Comparison of ENCODE assay signal across 1 cellular context in the genomic region with DNA sequence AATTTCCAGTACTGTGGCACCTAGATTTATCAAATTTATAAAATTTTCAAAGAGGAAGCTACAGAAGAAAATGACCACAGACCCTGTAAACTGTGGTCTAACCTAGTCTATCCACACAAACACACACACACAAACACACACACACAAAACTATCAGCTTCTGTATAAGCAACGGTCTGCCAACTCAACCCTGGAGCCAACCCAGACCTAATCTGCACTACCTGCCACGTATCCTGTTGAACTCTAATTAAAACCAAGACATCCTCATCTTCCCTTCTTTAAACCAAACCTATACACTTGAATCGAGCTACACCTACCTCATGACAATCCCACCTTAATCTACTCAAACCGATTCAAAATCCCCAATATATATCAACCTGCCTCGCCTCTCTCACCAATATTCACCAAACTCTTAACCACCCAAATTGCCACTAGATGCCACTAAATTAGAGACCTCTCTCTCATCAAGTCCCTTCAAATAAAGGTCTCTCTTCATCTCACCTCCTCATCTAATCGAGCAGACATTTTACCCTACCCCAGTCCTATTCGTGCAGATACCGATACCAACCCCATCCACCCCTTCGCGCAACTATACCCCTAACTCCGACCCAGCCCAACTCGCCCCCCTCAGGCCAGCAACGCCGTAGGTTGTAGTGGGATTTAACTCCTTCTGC.
TF ChIP-seq lines count a peak whose summit lies in the region.

No MANE protein-coding gene starts in this region.

TF ChIP-seq in K562, 482 proteins besides CTCF, POLR2A, EP300 and RAD21 (continued from another document and continues in another):
- TF ChIP-seq, protein P1, sequence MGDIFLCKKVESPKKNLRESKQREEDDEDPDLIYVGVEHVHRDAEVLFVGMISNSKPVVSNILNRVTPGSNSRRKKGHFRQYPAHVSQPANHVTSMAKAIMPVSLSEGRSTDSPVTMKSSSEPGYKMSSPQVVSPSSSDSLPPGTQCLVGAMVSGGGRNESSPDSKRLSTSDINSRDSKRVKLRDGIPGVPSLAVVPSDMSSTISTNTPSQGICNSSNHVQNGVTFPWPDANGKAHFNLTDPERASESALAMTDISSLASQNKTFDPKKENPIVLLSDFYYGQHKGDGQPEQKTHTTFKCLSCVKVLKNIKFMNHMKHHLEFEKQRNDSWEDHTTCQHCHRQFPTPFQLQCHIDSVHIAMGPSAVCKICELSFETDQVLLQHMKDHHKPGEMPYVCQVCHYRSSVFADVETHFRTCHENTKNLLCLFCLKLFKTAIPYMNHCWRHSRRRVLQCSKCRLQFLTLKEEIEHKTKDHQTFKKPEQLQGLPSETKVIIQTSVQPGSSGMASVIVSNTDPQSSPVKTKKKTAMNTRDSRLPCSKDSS (IDR thresholded peaks at IDR 0.05; ENCODE audit: low read depth, partially characterized antibody), result peak; percentile 55
- TF ChIP-seq RAD51 (IDR thresholded peaks at IDR 0.05; ENCODE audit: borderline replicate concordance, low read depth), result peak; percentile 18; the same call in 1 of the 2 replicates
- no peak for TF ChIP-seq KDM1A (IDR thresholded peaks at IDR 0.05)
- TF ChIP-seq, protein P2, sequence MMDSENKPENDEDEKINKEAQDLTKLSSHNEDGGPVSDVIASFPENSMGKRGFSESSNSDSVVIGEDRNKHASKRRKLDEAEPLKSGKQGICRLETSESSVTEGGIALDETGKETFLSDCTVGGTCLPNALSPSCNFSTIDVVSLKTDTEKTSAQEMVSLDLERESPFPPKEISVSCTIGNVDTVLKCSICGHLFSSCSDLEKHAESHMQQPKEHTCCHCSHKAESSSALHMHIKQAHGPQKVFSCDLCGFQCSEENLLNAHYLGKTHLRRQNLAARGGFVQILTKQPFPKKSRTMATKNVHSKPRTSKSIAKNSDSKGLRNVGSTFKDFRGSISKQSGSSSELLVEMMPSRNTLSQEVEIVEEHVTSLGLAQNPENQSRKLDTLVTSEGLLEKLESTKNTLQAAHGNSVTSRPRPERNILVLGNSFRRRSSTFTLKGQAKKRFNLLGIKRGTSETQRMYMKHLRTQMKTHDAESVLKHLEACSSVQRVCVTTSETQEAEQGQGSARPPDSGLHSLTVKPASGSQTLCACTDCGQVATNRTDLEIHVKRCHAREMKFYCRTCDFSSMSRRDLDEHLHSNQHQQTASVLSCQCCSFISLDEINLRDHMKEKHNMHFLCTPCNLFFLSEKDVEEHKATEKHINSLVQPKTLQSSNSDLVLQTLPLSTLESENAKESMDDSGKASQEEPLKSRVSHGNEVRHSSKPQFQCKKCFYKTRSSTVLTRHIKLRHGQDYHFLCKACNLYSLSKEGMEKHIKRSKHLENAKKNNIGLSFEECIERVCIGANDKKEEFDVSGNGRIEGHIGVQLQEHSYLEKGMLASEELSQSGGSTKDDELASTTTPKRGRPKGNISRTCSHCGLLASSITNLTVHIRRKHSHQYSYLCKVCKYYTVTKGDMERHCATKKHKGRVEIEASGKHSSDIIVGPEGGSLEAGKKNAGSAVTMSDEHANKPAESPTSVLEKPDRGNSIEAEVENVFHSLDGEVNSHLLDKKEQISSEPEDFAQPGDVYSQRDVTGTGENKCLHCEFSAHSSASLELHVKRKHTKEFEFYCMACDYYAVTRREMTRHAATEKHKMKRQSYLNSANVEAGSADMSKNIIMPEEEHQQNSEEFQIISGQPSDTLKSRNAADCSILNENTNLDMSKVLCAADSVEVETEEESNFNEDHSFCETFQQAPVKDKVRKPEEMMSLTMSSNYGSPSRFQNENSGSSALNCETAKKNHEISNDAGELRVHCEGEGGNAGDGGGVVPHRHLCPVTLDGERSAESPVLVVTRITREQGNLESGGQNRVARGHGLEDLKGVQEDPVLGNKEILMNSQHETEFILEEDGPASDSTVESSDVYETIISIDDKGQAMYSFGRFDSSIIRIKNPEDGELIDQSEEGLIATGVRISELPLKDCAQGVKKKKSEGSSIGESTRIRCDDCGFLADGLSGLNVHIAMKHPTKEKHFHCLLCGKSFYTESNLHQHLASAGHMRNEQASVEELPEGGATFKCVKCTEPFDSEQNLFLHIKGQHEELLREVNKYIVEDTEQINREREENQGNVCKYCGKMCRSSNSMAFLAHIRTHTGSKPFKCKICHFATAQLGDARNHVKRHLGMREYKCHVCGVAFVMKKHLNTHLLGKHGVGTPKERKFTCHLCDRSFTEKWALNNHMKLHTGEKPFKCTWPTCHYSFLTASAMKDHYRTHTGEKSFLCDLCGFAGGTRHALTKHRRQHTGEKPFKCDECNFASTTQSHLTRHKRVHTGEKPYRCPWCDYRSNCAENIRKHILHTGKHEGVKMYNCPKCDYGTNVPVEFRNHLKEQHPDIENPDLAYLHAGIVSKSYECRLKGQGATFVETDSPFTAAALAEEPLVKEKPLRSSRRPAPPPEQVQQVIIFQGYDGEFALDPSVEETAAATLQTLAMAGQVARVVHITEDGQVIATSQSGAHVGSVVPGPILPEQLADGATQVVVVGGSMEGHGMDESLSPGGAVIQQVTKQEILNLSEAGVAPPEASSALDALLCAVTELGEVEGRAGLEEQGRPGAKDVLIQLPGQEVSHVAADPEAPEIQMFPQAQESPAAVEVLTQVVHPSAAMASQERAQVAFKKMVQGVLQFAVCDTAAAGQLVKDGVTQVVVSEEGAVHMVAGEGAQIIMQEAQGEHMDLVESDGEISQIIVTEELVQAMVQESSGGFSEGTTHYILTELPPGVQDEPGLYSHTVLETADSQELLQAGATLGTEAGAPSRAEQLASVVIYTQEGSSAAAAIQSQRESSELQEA (IDR thresholded peaks at IDR 0.05; ENCODE audit: low read depth), result peak; percentile 15; the same call in 1 of the 2 replicates
- peak; percentile 57; the same call in 1 of the 2 replicates for TF ChIP-seq EHMT2 (IDR thresholded peaks at IDR 0.05)
- TF ChIP-seq ZC3H8 (IDR thresholded peaks at IDR 0.05), result peak; percentile 62; the same call in 1 of the 2 replicates
- TF ChIP-seq, protein P3, sequence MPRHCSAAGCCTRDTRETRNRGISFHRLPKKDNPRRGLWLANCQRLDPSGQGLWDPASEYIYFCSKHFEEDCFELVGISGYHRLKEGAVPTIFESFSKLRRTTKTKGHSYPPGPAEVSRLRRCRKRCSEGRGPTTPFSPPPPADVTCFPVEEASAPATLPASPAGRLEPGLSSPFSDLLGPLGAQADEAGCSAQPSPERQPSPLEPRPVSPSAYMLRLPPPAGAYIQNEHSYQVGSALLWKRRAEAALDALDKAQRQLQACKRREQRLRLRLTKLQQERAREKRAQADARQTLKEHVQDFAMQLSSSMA (CRISPR knock-in tag; IDR thresholded peaks at IDR 0.05), result no peak
- TF ChIP-seq ARNT (IDR thresholded peaks at IDR 0.05), result peak; percentile 53 to 84; a peak in 2 of 4 replicates
- peak; percentile 73 for TF ChIP-seq DPF2 (IDR thresholded peaks at IDR 0.05)
- TF ChIP-seq HMGXB4 (CRISPR knock-in tag; IDR thresholded peaks at IDR 0.05), result 0 out of 2 replicates have a peak, but pooled peaks have one; percentile 73
- 0 out of 6 replicates have a peak, but pooled peaks of 1 of the 3 experiments have one; percentile 8 for TF ChIP-seq ZBTB11 (CRISPR knock-in tag; IDR thresholded peaks at IDR 0.05)
- TF ChIP-seq RBM17 (IDR thresholded peaks at IDR 0.05; ENCODE audit: borderline replicate concordance, low read depth, low read length), result no peak
- 0 out of 2 replicates have a peak, but pooled peaks have one; percentile 47 for TF ChIP-seq OTX1 (CRISPR knock-in tag; IDR thresholded peaks at IDR 0.05)
- peak; percentile 86 for TF ChIP-seq HDGF (IDR thresholded peaks at IDR 0.05)
- TF ChIP-seq ZNF41 (CRISPR knock-in tag; conservative IDR thresholded peaks at IDR 0.05), result no peak
- TF ChIP-seq ZBTB7A (IDR thresholded peaks at IDR 0.05; ENCODE audit: borderline replicate concordance, control insufficient read depth, low read depth, low read length), result peak; percentile 81
- TF ChIP-seq AFF1 (IDR thresholded peaks at IDR 0.05; ENCODE audit: low read depth in 1 of 2, partially characterized antibody in 2 of 2), result peak; percentile 62 to 63
- TF ChIP-seq LEF1 (IDR thresholded peaks at IDR 0.05), result 0 out of 2 replicates have a peak, but pooled peaks have one; percentile 33
- TF ChIP-seq HDAC1 (IDR thresholded peaks at IDR 0.05), result peak in 1 of 2 experiments; percentile 58; a peak in 1 of 4 replicates
- 0 out of 2 replicates have a peak, but pooled peaks have one; percentile 61 for TF ChIP-seq TOE1 (IDR thresholded peaks at IDR 0.05; ENCODE audit: borderline replicate concordance)
- TF ChIP-seq TOE1 (CRISPR knock-in tag; IDR thresholded peaks at IDR 0.05; ENCODE audit: borderline replicate concordance, low read depth), result no peak
- TF ChIP-seq SIN3A (IDR thresholded peaks at IDR 0.05; ENCODE audit: borderline replicate concordance in 2 of 2, control insufficient read depth in 1 of 2, low read depth in 2 of 2, low read length in 2 of 2), result 0 out of 4 replicates have a peak, but pooled peaks of 1 of the 2 experiments have one; percentile 75
- peak; percentile 44; the same call in 1 of the 2 replicates for TF ChIP-seq EP400 (IDR thresholded peaks at IDR 0.05)
- TF ChIP-seq DNMT1 (IDR thresholded peaks at IDR 0.05), result 0 out of 2 replicates have a peak, but pooled peaks have one; percentile 83
- peak; percentile 85 for TF ChIP-seq ARID2 (IDR thresholded peaks at IDR 0.05)
- TF ChIP-seq TRIM25 (IDR thresholded peaks at IDR 0.05; ENCODE audit: borderline replicate concordance), result peak; percentile 80; the same call in 1 of the 2 replicates
